Comparison of ENCODE assay signal across 17 cellular contexts in the genomic region with DNA sequence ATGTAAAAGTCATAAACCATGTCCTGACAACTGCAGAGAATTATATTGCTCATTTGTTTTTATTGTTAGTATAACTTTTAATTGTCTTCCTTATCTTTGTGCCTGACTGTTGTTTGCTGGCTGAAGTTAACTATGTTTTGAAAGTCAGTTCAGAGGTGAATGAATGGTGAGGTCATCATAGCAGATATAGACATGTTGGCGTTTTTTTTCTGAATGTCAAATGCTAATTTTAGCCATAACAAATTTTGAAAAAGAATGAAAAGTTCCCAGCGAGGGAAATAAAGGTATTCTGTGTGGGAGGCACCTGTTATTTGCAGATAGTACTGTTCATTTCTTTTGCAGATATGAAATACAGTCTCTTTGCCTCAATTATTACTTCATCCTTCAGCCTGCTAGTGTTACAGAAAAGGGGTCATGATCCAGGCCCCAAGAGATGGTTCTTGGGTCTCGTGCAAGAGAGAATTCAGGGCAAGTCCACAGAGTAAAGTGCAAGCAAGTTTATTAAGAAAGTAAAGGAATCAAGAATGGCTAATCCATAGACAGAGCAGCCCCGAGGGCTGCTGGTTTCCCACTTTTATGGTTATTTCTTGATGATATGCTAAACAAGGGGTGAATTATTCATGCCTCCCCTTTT.
A peak's percentile ranks its signal among the peaks of the same experiment; 100 is the strongest.
DNase-seq lines count a peak whose midpoint lies in the region; ATAC-seq, FAIRE-seq and TF ChIP-seq lines count a peak whose summit lies in the region.
"Had no signal": no experiment of that assay in that cellular context is flagged by ENCODE, and none has a peak within 500 bp of the region (broad histone marks: within the 10 kb centered on the region; RNA-seq: fewer than 3 reads in every experiment).

No MANE protein-coding gene starts in this region.

- H3K27me3 ChIP-seq in bronchial epithelial cell (ENCODE audit: control insufficient read depth, insufficient read depth, low read length) (no peaks in the 10 kb centered on the region), small intestine (ENCODE audit: control insufficient read depth in 2 of 2, insufficient read depth in 2 of 2, low read length in 2 of 2) (no peaks in the 10 kb centered on the region), spleen (replicated peaks in 1 of 7) (no peaks in the 10 kb centered on the region)
- H3K27me3 ChIP-seq: upper lobe of left lung had no signal

- H3K36me3 ChIP-seq in HEK293 (ENCODE audit: control insufficient read depth in 2 of 2, insufficient read depth in 1 of 2, low read length in 2 of 2) (no peaks in the 10 kb centered on the region), bronchial epithelial cell (ENCODE audit: control insufficient read depth, insufficient read depth, low read length) (no peaks in the 10 kb centered on the region), small intestine (ENCODE audit: control insufficient read depth in 2 of 2, insufficient read depth in 2 of 2, low read length in 2 of 2) (no peaks in the 10 kb centered on the region), spleen (no peaks in the 10 kb centered on the region)
- H3K36me3 ChIP-seq: upper lobe of left lung had no signal

- H3K4me3 Mint-ChIP-seq in effector memory CD8-positive, alpha-beta T cell = no peak overlapping the region
- H3K4me3 Mint-ChIP-seq: brain, natural killer cell had no signal

- CTCF ChIA-PET in HEK293 (lab: Yijun Ruan, JAX) = no interaction called here

- no peak for FAIRE-seq in bronchial epithelial cell (lab: Jason Lieb, UNC)
- no peak for FAIRE-seq in small intestine (lab: Jason Lieb, UNC)
- FAIRE-seq: keratinocyte had no signal

- peak; percentile 87 for ATAC-seq in left colon
- ATAC-seq in effector memory CD8-positive, alpha-beta T cell (replicated peaks) = no peak
- ATAC-seq: natural killer cell had no signal

- H3K27ac ChIP-seq in HEK293 (ENCODE audit: extremely low read depth, low read depth, low read length) = peak overlapping the region; percentile 74
- no peak overlapping the region for H3K27ac ChIP-seq in small intestine (ENCODE audit: low read depth in 1 of 2, low read length in 1 of 2)
- H3K27ac ChIP-seq in spleen = no peak overlapping the region
- H3K27ac ChIP-seq: upper lobe of left lung had no signal

- TF ChIP-seq CTCF in HEK293 (tag by site-specific recombination; IDR thresholded peaks at IDR 0.05) = no peak
- no peak for TF ChIP-seq CTCF in bronchial epithelial cell (IDR thresholded peaks at IDR 0.05; ENCODE audit: insufficient read depth, low read length, severe bottlenecking)
- no peak for TF ChIP-seq CTCF in spleen (IDR thresholded peaks at IDR 0.05 in 8 of 11, conservative IDR thresholded peaks at IDR 0.05 in 3 of 11)

- peak overlapping the region in 1 of 2 donors; percentile 48 for H3K27ac Mint-ChIP-seq in effector memory CD8-positive, alpha-beta T cell

- no peak overlapping the region for H3K4me3 ChIP-seq in HEK293 (ENCODE audit: low read depth, low read length)
- no peak overlapping the region for H3K4me3 ChIP-seq in bronchial epithelial cell (ENCODE audit: low read depth, low read length)
- H3K4me3 ChIP-seq in small intestine (ENCODE audit: low read depth in 1 of 2, low read length in 2 of 2) = no peak overlapping the region
- H3K4me3 ChIP-seq in spleen = no peak overlapping the region
- H3K4me3 ChIP-seq: upper lobe of left lung had no signal

- DNase-seq in bronchial epithelial cell (ENCODE audit: low read depth) = peak; percentile 60
- no peak for DNase-seq in left colon
- peak; percentile 61 for DNase-seq in small intestine
- no peak for DNase-seq in spleen
- DNase-seq in NCI-H1105 (lab: John Stamatoyannopoulos, UW) = no peak
- no peak for DNase-seq in 8988T
- no peak for DNase-seq in effector memory CD8-positive, alpha-beta T cell
- DNase-seq: activated gamma-delta T cell, natural killer cell, NCI-H1694 treated with DMSO at 0.1 percent for 48 hours, NCI-H524, OCI-M1, SK-N-SH, upper lobe of left lung had no signal

- H3K9me3 Mint-ChIP-seq in effector memory CD8-positive, alpha-beta T cell = peaks cover 0 to 2% of the 10 kb centered on the region in 2 donors
- H3K9me3 Mint-ChIP-seq: natural killer cell had no signal

- peaks cover 21% of the 10 kb centered on the region for H3K4me1 ChIP-seq in HEK293 (ENCODE audit: control insufficient read depth, insufficient read depth, low read length)
- peaks cover 0 to 3% of the 10 kb centered on the region in 2 donors for H3K4me1 ChIP-seq in small intestine (ENCODE audit: control insufficient read depth in 2 of 2, insufficient read depth in 1 of 2, low read depth in 1 of 2, low read length in 1 of 2)
- H3K4me1 ChIP-seq in spleen = peaks cover 0 to 28% (median 13%) of the 10 kb centered on the region in 6 donors

- H3K27me3 Mint-ChIP-seq in effector memory CD8-positive, alpha-beta T cell = no peaks in the 10 kb centered on the region
- H3K27me3 Mint-ChIP-seq: brain had no signal

- H3K36me3 Mint-ChIP-seq in effector memory CD8-positive, alpha-beta T cell (ENCODE audit: insufficient read depth) = peaks cover 17% of the 10 kb centered on the region
- H3K36me3 Mint-ChIP-seq: natural killer cell had no signal

- WGBS in small intestine, 3 donors = 23 to 47% (median 33%) methylated on average over 4 of the region's 4 CpGs
- WGBS in spleen, 5 donors = 72 to 82% (median 79%) methylated on average over 4 of the region's 4 CpGs

- H3K4me1 Mint-ChIP-seq in effector memory CD8-positive, alpha-beta T cell (ENCODE audit: low read depth in 2 of 2) = peaks cover 17 to 30% of the 10 kb centered on the region in 2 donors

- H3K9me3 ChIP-seq in HEK293 (ENCODE audit: control insufficient read depth, insufficient read depth, low read depth, low read length) = no peaks in the 10 kb centered on the region
- no peaks in the 10 kb centered on the region for H3K9me3 ChIP-seq in small intestine (ENCODE audit: control insufficient read depth, low read depth)
- H3K9me3 ChIP-seq in spleen = no peaks in the 10 kb centered on the region
- H3K9me3 ChIP-seq: SK-N-SH, upper lobe of left lung had no signal

- no peak for TF ChIP-seq POLR2A in spleen (IDR thresholded peaks at IDR 0.05)

- POLR2A ChIA-PET in HEK293 (lab: Yijun Ruan, JAX) = no interaction called here

- intact Hi-C loops in left colon (cut with DNase I, micrococcal nuclease) = no loop called here
- intact Hi-C loops in spleen (cut with DNase I; ENCODE audit: low total_unique reads) = no loop called here

TF ChIP-seq in HEK293, 187 proteins besides CTCF, POLR2A, EP300 and RAD21 (continues in another document):
- no peak for TF ChIP-seq WT1 (tag by site-specific recombination; IDR thresholded peaks at IDR 0.05)
- TF ChIP-seq MYNN (tag by site-specific recombination; IDR thresholded peaks at IDR 0.05; ENCODE audit: borderline replicate concordance) = no peak
- no peak for TF ChIP-seq ZNF133 (tag by site-specific recombination; IDR thresholded peaks at IDR 0.05)
- no peak for TF ChIP-seq ZNF311 (tag by site-specific recombination; IDR thresholded peaks at IDR 0.05; ENCODE audit: borderline replicate concordance)
- TF ChIP-seq ZNF677 (tag by site-specific recombination; IDR thresholded peaks at IDR 0.05) = no peak
- TF ChIP-seq, protein P1, sequence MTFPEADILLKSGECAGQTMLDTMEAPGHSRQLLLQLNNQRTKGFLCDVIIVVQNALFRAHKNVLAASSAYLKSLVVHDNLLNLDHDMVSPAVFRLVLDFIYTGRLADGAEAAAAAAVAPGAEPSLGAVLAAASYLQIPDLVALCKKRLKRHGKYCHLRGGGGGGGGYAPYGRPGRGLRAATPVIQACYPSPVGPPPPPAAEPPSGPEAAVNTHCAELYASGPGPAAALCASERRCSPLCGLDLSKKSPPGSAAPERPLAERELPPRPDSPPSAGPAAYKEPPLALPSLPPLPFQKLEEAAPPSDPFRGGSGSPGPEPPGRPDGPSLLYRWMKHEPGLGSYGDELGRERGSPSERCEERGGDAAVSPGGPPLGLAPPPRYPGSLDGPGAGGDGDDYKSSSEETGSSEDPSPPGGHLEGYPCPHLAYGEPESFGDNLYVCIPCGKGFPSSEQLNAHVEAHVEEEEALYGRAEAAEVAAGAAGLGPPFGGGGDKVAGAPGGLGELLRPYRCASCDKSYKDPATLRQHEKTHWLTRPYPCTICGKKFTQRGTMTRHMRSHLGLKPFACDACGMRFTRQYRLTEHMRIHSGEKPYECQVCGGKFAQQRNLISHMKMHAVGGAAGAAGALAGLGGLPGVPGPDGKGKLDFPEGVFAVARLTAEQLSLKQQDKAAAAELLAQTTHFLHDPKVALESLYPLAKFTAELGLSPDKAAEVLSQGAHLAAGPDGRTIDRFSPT (tag by site-specific recombination; IDR thresholded peaks at IDR 0.05) = peak; percentile 82
- TF ChIP-seq, protein P2, sequence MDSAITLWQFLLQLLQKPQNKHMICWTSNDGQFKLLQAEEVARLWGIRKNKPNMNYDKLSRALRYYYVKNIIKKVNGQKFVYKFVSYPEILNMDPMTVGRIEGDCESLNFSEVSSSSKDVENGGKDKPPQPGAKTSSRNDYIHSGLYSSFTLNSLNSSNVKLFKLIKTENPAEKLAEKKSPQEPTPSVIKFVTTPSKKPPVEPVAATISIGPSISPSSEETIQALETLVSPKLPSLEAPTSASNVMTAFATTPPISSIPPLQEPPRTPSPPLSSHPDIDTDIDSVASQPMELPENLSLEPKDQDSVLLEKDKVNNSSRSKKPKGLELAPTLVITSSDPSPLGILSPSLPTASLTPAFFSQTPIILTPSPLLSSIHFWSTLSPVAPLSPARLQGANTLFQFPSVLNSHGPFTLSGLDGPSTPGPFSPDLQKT (IDR thresholded peaks at IDR 0.05; ENCODE audit: borderline replicate concordance, low read depth, low read length) = no peak
- TF ChIP-seq, protein P3, sequence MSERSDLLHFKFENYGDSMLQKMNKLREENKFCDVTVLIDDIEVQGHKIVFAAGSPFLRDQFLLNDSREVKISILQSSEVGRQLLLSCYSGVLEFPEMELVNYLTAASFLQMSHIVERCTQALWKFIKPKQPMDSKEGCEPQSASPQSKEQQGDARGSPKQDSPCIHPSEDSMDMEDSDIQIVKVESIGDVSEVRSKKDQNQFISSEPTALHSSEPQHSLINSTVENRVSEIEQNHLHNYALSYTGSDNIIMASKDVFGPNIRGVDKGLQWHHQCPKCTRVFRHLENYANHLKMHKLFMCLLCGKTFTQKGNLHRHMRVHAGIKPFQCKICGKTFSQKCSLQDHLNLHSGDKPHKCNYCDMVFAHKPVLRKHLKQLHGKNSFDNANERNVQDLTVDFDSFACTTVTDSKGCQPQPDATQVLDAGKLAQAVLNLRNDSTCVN (tag by site-specific recombination; optimal IDR thresholded peaks at IDR 0.05) = no peak
- no peak for TF ChIP-seq ZNF623 (tag by site-specific recombination; IDR thresholded peaks at IDR 0.05)
- no peak for TF ChIP-seq ZNF132 (tag by site-specific recombination; IDR thresholded peaks at IDR 0.05; ENCODE audit: borderline replicate concordance)
- peak; percentile 87 for TF ChIP-seq ZNF366 (tag by site-specific recombination; conservative IDR thresholded peaks at IDR 0.05)

Comparison
In these comparisons a context has a peak if more than half of its experiments do, and no peak if none do; other contexts are left out.
1. DNase-seq: peak in bronchial epithelial cell (single experiment) and small intestine (single experiment); none in left colon (0 of 2), spleen (single experiment), NCI-H1105 (single experiment), 8988T (single experiment) and effector memory CD8-positive, alpha-beta T cell (0 of 3).